ENCODE assay signal across 28 cellular contexts in the genomic region with DNA sequence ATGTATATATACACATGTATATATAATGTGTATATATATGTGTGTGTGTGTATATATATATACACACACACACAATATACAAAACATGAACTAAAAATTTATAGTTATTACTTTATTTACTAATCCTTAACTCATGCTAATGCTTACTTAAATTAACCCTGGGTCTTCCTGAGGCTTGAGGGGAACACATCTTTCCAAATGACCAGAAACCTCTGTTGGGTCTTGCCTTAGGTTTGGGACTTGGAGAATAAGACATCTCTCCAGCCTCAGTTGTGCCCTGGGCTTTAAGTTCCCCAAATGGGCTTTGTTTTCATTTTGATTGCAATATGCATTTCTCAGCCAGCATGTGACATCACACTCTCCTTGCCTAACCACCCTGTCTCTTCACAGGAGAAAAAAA.
"Had no signal": no experiment of that assay in that cellular context is flagged by ENCODE, and none has a peak within 500 bp of the region (broad histone marks: within the 10 kb centered on the region; RNA-seq: fewer than 3 reads in every experiment).

No MANE protein-coding gene starts in this region.

- H3K36me3 ChIP-seq: breast epithelium, cardiac muscle cell had no signal

- H3K4me1 ChIP-seq: ascending aorta, breast epithelium had no signal

- DNase-seq: activated CD4-positive, alpha-beta memory T cell treated with anti-CD3 and anti-CD28 coated beads for 36 hours; activated CD4-positive, alpha-beta T cell treated with anti-CD3 and anti-CD28 coated beads for 36 hours; activated CD4-positive, alpha-beta T cell treated with anti-CD3 and anti-CD28 coated beads, Interleukin-2, amount 10 ng/mL, durations not matched to agents 24 days and 14 days; activated CD4-positive, CD25-positive, alpha-beta regulatory T cell; activated CD4-positive, CD25-positive, alpha-beta regulatory T cell treated with anti-CD3 and anti-CD28 coated beads, Interleukin-2, amount 50 U/mL, for 72 hours; activated CD8-positive, alpha-beta memory T cell treated with anti-CD3 and anti-CD28 coated beads, Interleukin-2, amount 10 ng/mL, durations not matched to agents 7 days and 5 days; activated CD8-positive, alpha-beta memory T cell treated with anti-CD3 and anti-CD28 coated beads, Interleukin-2, amount 50 U/mL, for 4 hours; activated CD8-positive, alpha-beta T cell treated with anti-CD3 and anti-CD28 coated beads, Interleukin-2, amount 10 ng/mL, durations not matched to agents 7 days and 5 days; activated effector memory CD4-positive, alpha-beta T cell treated with anti-CD3 and anti-CD28 coated beads, Interleukin-2, amount 50 U/mL, for 16 hours; activated naive CD4-positive, alpha-beta T cell treated with anti-CD3 and anti-CD28 coated beads for 36 hours; activated naive CD8-positive, alpha-beta T cell treated with anti-CD3 and anti-CD28 coated beads for 36 hours; activated naive CD8-positive, alpha-beta T cell treated with anti-CD3 and anti-CD28 coated beads, Interleukin-2, amount 50 U/mL, for 24 hours; activated T-cell treated with anti-CD3 and anti-CD28 coated beads, Interleukin-2, amount 50 U/mL, for 1 hour; activated T-cell treated with anti-CD3 and anti-CD28 coated beads, Interleukin-2, amount 50 U/mL, for 48 hours; central memory CD4-positive, alpha-beta T cell; cerebellar nuclear complex; cortex of kidney; dermis blood vessel endothelial cell; effector CD4-positive, alpha-beta T cell; effector memory CD8-positive, alpha-beta T cell; erythroblast; foreskin melanocyte; head of caudate nucleus; T-helper 2 cell had no signal

- H3K27me3 ChIP-seq: ascending aorta, breast epithelium, cardiac muscle cell, esophagus muscularis mucosa had no signal

- ATAC-seq: activated CD4-positive, alpha-beta T cell treated with anti-CD3 and anti-CD28 coated beads for 36 hours; activated CD8-positive, alpha-beta memory T cell treated with anti-CD3 and anti-CD28 coated beads, Interleukin-2, amount 10 ng/mL, durations not matched to agents 7 days and 5 days; activated CD8-positive, alpha-beta T cell treated with anti-CD3 and anti-CD28 coated beads, Interleukin-2, amount 10 ng/mL, durations not matched to agents 7 days and 5 days; activated naive CD8-positive, alpha-beta T cell treated with anti-CD3 and anti-CD28 coated beads, Interleukin-2, amount 50 U/mL, for 24 hours; effector memory CD8-positive, alpha-beta T cell had no signal

- H3K4me3 ChIP-seq: ascending aorta, breast epithelium, cardiac muscle cell, esophagus muscularis mucosa had no signal

- H3K27ac ChIP-seq: ascending aorta, breast epithelium, cardiac muscle cell, esophagus muscularis mucosa had no signal

- H3K9me3 ChIP-seq: ascending aorta, esophagus muscularis mucosa had no signal
